In the genomic region with DNA sequence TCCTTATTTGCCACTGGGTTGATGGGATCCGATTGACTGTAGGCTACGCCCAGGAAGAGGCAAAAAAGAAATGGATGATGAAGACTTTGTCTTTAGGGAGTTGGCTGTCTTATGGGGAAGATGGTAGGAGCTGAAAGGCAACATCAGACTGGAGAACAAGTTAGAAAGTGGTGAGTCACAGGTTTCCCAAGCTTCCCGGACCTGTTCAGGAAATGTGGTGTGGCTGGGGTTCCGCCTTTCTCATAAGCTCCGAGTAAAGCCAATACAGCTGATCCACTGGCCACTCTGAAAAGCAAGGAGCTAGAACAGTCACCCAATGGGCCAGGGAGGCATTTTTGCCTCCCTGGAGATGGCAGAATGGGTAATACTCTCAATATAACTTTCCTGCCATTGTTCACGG, we compare ENCODE assay signal across 23 cellular contexts.
A peak's percentile ranks its signal among the peaks of the same experiment; 100 is the strongest.
DNase-seq lines count a peak whose midpoint lies in the region; ATAC-seq and TF ChIP-seq lines count a peak whose summit lies in the region.
"Had no signal": no experiment of that assay in that cellular context is flagged by ENCODE, and none has a peak within 500 bp of the region (broad histone marks: within the 10 kb centered on the region; RNA-seq: fewer than 3 reads in every experiment).

No MANE protein-coding gene starts in this region.

- DNase-seq in A172 (ENCODE audit: low spot score): peak; percentile 65
- peak; percentile 62 for DNase-seq in PC-3
- DNase-seq in choroid plexus epithelial cell (ENCODE audit: low read depth): peak; percentile 73
- DNase-seq in foreskin fibroblast: peak; percentile 30 to 64
- DNase-seq in anterior cingulate cortex (lab: John Stamatoyannopoulos, UW): no peak
- DNase-seq in activated T-cell treated with anti-CD3 and anti-CD28 coated beads for 4 hours: no peak
- no peak for DNase-seq in Caco-2
- no peak for DNase-seq in stimulated activated effector memory CD8-positive, alpha-beta T cell treated with anti-CD3 and anti-CD28 coated beads, Interleukin-12 subunit alpha, Interleukin-12 subunit beta, amount 100 ng/mL, for 72 hours (ENCODE audit: low spot score in 2 of 2)
- DNase-seq: activated CD4-positive, alpha-beta T cell treated with anti-CD3 and anti-CD28 coated beads for 4 hours; activated CD8-positive, alpha-beta memory T cell treated with anti-CD3 and anti-CD28 coated beads, Interleukin-2, amount 10 ng/mL, durations not matched to agents 7 days and 5 days; activated naive CD8-positive, alpha-beta T cell treated with anti-CD3 and anti-CD28 coated beads, Interleukin-2, amount 10 ng/mL, durations not matched to agents 7 days and 5 days; effector CD4-positive, alpha-beta T cell; hypothalamus; kidney; NCI-H1417 treated with DMSO at 0.1 percent for 48 hours; NCI-H526; nucleus accumbens; SHP77 treated with DMSO at 0.1 percent for 48 hours; stimulated activated CD4-positive, alpha-beta T cell treated with anti-CD3 and anti-CD28 coated beads, Interleukin-12 subunit alpha, Interleukin-12 subunit beta, amount 100 ng/mL, for 4 hours had no signal

- intact Hi-C loops in PC-3 (cut with micrococcal nuclease): no loop called here
- intact Hi-C loops in Caco-2 (cut with micrococcal nuclease; ENCODE audit: unreplicated experiment): no loop called here

- H3K4me1 ChIP-seq in PC-3 (ENCODE audit: insufficient read depth, low read length): peaks cover 11% of the 10 kb centered on the region; the same call in 1 of the 2 replicates
- no peaks in the 10 kb centered on the region for H3K4me1 ChIP-seq in Caco-2

- H3K36me3 ChIP-seq in PC-3 (ENCODE audit: low read depth, low read length): no peaks in the 10 kb centered on the region
- no peaks in the 10 kb centered on the region for H3K36me3 ChIP-seq in Caco-2 (ENCODE audit: control insufficient read depth, insufficient read depth, low read length)
- H3K36me3 ChIP-seq: BLaER1 treated with 17β-estradiol and CSF1 and Interleukin-3, amounts not matched to agents 10 nM and 100 nM; right atrium auricular region; vagina had no signal

- POLR2A ChIA-PET in PC-3 (lab: Charles Lee; ENCODE audit: unreplicated experiment): interaction anchor here (0.5 kb wide), 1 partner anchor 14 kb away, joined by 5 read pairs; no protein-coding TSS in a partner anchor
- POLR2A ChIA-PET in Caco-2 (lab: Charles Lee): no interaction called here

- peak; percentile 58 for ATAC-seq in PC-3
- ATAC-seq in stimulated activated effector memory CD8-positive, alpha-beta T cell treated with anti-CD3 and anti-CD28 coated beads, Interleukin-12 subunit alpha, Interleukin-12 subunit beta, amount 100 ng/mL, for 72 hours: no peak
- ATAC-seq: activated CD8-positive, alpha-beta memory T cell treated with anti-CD3 and anti-CD28 coated beads, Interleukin-2, amount 10 ng/mL, durations not matched to agents 7 days and 5 days; activated T-helper 17 cell treated with anti-CD3 and anti-CD28 coated beads, Interleukin-2, amount 50 U/mL, for 72 hours had no signal

- H3K9me3 ChIP-seq in PC-3 (ENCODE audit: low read length): no peaks in the 10 kb centered on the region
- H3K9me3 ChIP-seq in Caco-2: no peaks in the 10 kb centered on the region
- H3K9me3 ChIP-seq: right atrium auricular region, vagina had no signal

- no peak overlapping the region for H2AFZ ChIP-seq in PC-3 (ENCODE audit: low read length)

- H3K9me3 Mint-ChIP-seq in Caco-2 (ENCODE audit: unreplicated experiment): no peaks in the 10 kb centered on the region
- H3K9me3 Mint-ChIP-seq in stimulated activated effector memory CD8-positive, alpha-beta T cell treated with anti-CD3 and anti-CD28 coated beads, Interleukin-12 subunit alpha, Interleukin-12 subunit beta, amount 100 ng/mL, for 72 hours: no peaks in the 10 kb centered on the region
- H3K9me3 Mint-ChIP-seq: activated naive CD8-positive, alpha-beta T cell treated with anti-CD3 and anti-CD28 coated beads, Interleukin-2, amount 10 ng/mL, durations not matched to agents 7 days and 5 days; activated T-helper 17 cell treated with anti-CD3 and anti-CD28 coated beads, Interleukin-2, amount 50 U/mL, for 72 hours had no signal

- H3K36me3 Mint-ChIP-seq in Caco-2 (ENCODE audit: insufficient read depth, unreplicated experiment): no peaks in the 10 kb centered on the region
- no peaks in the 10 kb centered on the region for H3K36me3 Mint-ChIP-seq in stimulated activated effector memory CD8-positive, alpha-beta T cell treated with anti-CD3 and anti-CD28 coated beads, Interleukin-12 subunit alpha, Interleukin-12 subunit beta, amount 100 ng/mL, for 72 hours
- H3K36me3 Mint-ChIP-seq: activated CD8-positive, alpha-beta memory T cell treated with anti-CD3 and anti-CD28 coated beads, Interleukin-2, amount 10 ng/mL, durations not matched to agents 7 days and 5 days; activated naive CD8-positive, alpha-beta T cell treated with anti-CD3 and anti-CD28 coated beads, Interleukin-2, amount 10 ng/mL, durations not matched to agents 7 days and 5 days had no signal

- no peaks in the 10 kb centered on the region for H3K9me2 ChIP-seq in PC-3 (replicated peaks; ENCODE audit: low read length)

- H3K4me3 Mint-ChIP-seq in Caco-2 (ENCODE audit: unreplicated experiment): no peak overlapping the region
- H3K4me3 Mint-ChIP-seq in stimulated activated effector memory CD8-positive, alpha-beta T cell treated with anti-CD3 and anti-CD28 coated beads, Interleukin-12 subunit alpha, Interleukin-12 subunit beta, amount 100 ng/mL, for 72 hours: no peak overlapping the region
- H3K4me3 Mint-ChIP-seq: activated CD8-positive, alpha-beta memory T cell treated with anti-CD3 and anti-CD28 coated beads, Interleukin-2, amount 10 ng/mL, durations not matched to agents 7 days and 5 days; activated naive CD8-positive, alpha-beta T cell treated with anti-CD3 and anti-CD28 coated beads, Interleukin-2, amount 10 ng/mL, durations not matched to agents 7 days and 5 days; activated T-helper 17 cell treated with anti-CD3 and anti-CD28 coated beads, Interleukin-2, amount 50 U/mL, for 72 hours had no signal

- H3K79me2 ChIP-seq in PC-3 (ENCODE audit: low read length): no peaks in the 10 kb centered on the region

- H3K4me1 Mint-ChIP-seq in Caco-2 (ENCODE audit: low read depth, unreplicated experiment): no peaks in the 10 kb centered on the region
- no peaks in the 10 kb centered on the region for H3K4me1 Mint-ChIP-seq in stimulated activated effector memory CD8-positive, alpha-beta T cell treated with anti-CD3 and anti-CD28 coated beads, Interleukin-12 subunit alpha, Interleukin-12 subunit beta, amount 100 ng/mL, for 72 hours
- H3K4me1 Mint-ChIP-seq: activated CD8-positive, alpha-beta memory T cell treated with anti-CD3 and anti-CD28 coated beads, Interleukin-2, amount 10 ng/mL, durations not matched to agents 7 days and 5 days; activated naive CD8-positive, alpha-beta T cell treated with anti-CD3 and anti-CD28 coated beads, Interleukin-2, amount 10 ng/mL, durations not matched to agents 7 days and 5 days; activated T-helper 17 cell treated with anti-CD3 and anti-CD28 coated beads, Interleukin-2, amount 50 U/mL, for 72 hours had no signal

- H3K9ac ChIP-seq in PC-3 (ENCODE audit: low read length): no peak overlapping the region
- H3K9ac ChIP-seq: BLaER1 treated with 17β-estradiol and CSF1 and Interleukin-3, amounts not matched to agents 10 nM and 100 nM had no signal

- H3F3A ChIP-seq in PC-3 (ENCODE audit: low read length, unreplicated experiment): no peaks in the 10 kb centered on the region

- no peak overlapping the region for H3K4me2 ChIP-seq in PC-3 (ENCODE audit: low read length)
- H3K4me2 ChIP-seq: BLaER1 treated with 17β-estradiol and CSF1 and Interleukin-3, amounts not matched to agents 10 nM and 100 nM had no signal

- H3K27ac Mint-ChIP-seq in Caco-2 (ENCODE audit: unreplicated experiment): no peak overlapping the region
- H3K27ac Mint-ChIP-seq in stimulated activated effector memory CD8-positive, alpha-beta T cell treated with anti-CD3 and anti-CD28 coated beads, Interleukin-12 subunit alpha, Interleukin-12 subunit beta, amount 100 ng/mL, for 72 hours: no peak overlapping the region
- H3K27ac Mint-ChIP-seq: activated CD8-positive, alpha-beta memory T cell treated with anti-CD3 and anti-CD28 coated beads, Interleukin-2, amount 10 ng/mL, durations not matched to agents 7 days and 5 days; activated naive CD8-positive, alpha-beta T cell treated with anti-CD3 and anti-CD28 coated beads, Interleukin-2, amount 10 ng/mL, durations not matched to agents 7 days and 5 days; activated T-helper 17 cell treated with anti-CD3 and anti-CD28 coated beads, Interleukin-2, amount 50 U/mL, for 72 hours had no signal

- no peaks in the 10 kb centered on the region for H4K20me1 ChIP-seq in PC-3 (ENCODE audit: low read length)
- H4K20me1 ChIP-seq: BLaER1 treated with 17β-estradiol and CSF1 and Interleukin-3, amounts not matched to agents 10 nM and 100 nM had no signal

- peaks cover 22% of the 10 kb centered on the region for H3K27me3 Mint-ChIP-seq in Caco-2 (ENCODE audit: insufficient read depth, unreplicated experiment)
- H3K27me3 Mint-ChIP-seq: activated CD8-positive, alpha-beta memory T cell treated with anti-CD3 and anti-CD28 coated beads, Interleukin-2, amount 10 ng/mL, durations not matched to agents 7 days and 5 days; activated naive CD8-positive, alpha-beta T cell treated with anti-CD3 and anti-CD28 coated beads, Interleukin-2, amount 10 ng/mL, durations not matched to agents 7 days and 5 days had no signal

- no TSS peak for BruUV-seq in PC-3 (replicated peaks; lab: Mats Ljungman, UMichigan)
- BruUV-seq in Caco-2 (replicated peaks; lab: Mats Ljungman, UMichigan): no TSS peak

- no peak overlapping the region for H3K4me3 ChIP-seq in PC-3 (ENCODE audit: low read length)
- no peak overlapping the region for H3K4me3 ChIP-seq in choroid plexus epithelial cell (ENCODE audit: low read depth, low read length)
- no peak overlapping the region for H3K4me3 ChIP-seq in foreskin fibroblast (ENCODE audit: low read depth in 1 of 2, low read length in 2 of 2)
- no peak overlapping the region for H3K4me3 ChIP-seq in Caco-2 (ENCODE audit: low read depth, low read length)
- H3K4me3 ChIP-seq: BLaER1 treated with 17β-estradiol and CSF1 and Interleukin-3, amounts not matched to agents 10 nM and 100 nM; right atrium auricular region; vagina had no signal

- TF ChIP-seq CTCF in PC-3 (conservative IDR thresholded peaks at IDR 0.05; ENCODE audit: low read depth, low read length) (no peak), choroid plexus epithelial cell (conservative IDR thresholded peaks at IDR 0.05; ENCODE audit: low read depth, low read length) (no peak), foreskin fibroblast (IDR thresholded peaks at IDR 0.05; ENCODE audit: low read depth, low read length) (no peak), Caco-2 (IDR thresholded peaks at IDR 0.05; ENCODE audit: insufficient read depth in 1 of 2, low read depth in 1 of 2, low read length in 1 of 2, severe bottlenecking in 1 of 2, unreplicated experiment in 1 of 2) (no peak)

- peak overlapping the region; percentile 35 for H3K27ac ChIP-seq in PC-3 (ENCODE audit: low read length)
- H3K27ac ChIP-seq: BLaER1 treated with 17β-estradiol and CSF1 and Interleukin-3, amounts not matched to agents 10 nM and 100 nM; right atrium auricular region; vagina had no signal

- H3K27me3 ChIP-seq in PC-3 (ENCODE audit: low read length) (no peaks in the 10 kb centered on the region), Caco-2 (replicated peaks; ENCODE audit: control insufficient read depth, insufficient read depth, low read length) (peaks cover 1% of the 10 kb centered on the region; the same call in 1 of the 2 replicates)
- H3K27me3 ChIP-seq: BLaER1 treated with 17β-estradiol and CSF1 and Interleukin-3, amounts not matched to agents 10 nM and 100 nM; right atrium auricular region; vagina had no signal

- CTCF ChIA-PET in PC-3 (lab: Charles Lee): no interaction called here
- CTCF ChIA-PET in Caco-2 (lab: Charles Lee): interaction anchor here (0.6 kb wide), 1 partner anchor 147 kb away, joined by 4 read pairs; no protein-coding TSS in a partner anchor

Comparison
In these comparisons a context has a peak if more than half of its experiments do, and no peak if none do; other contexts are left out.
1. DNase-seq: peak in A172 (single experiment), PC-3 (single experiment), choroid plexus epithelial cell (single experiment) and foreskin fibroblast (2 of 2); none in anterior cingulate cortex (0 of 58), activated T-cell treated with anti-CD3 and anti-CD28 coated beads for 4 hours (single experiment), Caco-2 (0 of 2) and stimulated activated effector memory CD8-positive, alpha-beta T cell treated with anti-CD3 and anti-CD28 coated beads, Interleukin-12 subunit alpha, Interleukin-12 subunit beta, amount 100 ng/mL, for 72 hours (0 of 2).